ENCODE assay signal across 9 cellular contexts in the genomic region with DNA sequence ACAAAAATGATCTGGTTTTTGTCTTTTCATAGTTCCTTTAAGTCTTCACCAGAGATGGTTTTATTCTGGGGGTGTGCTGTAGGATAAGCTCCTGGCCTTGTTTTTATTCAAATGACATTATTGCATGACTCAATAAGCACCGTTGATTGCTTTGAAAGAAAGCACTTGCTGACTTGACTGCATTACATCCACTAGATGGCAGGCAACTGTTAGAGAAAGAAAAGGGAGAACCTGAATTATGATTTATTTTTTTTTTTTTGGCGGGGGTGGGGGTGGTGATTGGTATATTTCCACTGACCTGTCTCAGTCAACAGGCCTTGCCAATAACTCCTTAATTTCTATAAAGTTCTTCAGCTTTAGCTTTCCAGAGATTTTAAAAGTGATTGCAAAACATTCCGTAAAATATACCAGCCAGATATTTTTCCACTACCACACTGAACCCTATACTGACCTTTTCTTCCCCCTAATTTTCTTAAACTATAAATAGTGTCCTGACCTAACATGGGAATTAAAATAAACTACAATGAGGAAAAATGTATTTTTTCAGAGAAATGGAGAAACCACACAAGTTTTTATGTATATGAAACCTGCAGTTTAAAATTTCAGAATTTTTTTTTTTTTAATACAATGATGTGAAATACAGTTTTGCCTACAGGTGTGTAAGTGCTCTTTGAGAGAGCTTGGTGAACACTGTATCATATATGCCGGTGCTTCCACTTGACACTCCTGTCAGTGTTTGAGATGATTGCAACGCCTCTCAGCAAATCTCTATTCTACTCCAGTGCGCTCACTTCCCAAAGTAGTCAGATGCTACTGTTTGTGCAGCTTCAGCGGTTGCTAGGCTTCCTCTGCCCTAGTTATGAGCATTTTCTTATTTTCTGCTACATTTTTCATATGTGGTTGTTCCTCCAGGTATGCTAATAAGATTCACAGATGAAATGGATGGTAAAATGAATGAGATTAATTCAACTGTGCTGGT.
A peak's percentile ranks its signal among the peaks of the same experiment; 100 is the strongest.
DNase-seq lines count a peak whose midpoint lies in the region; ATAC-seq and TF ChIP-seq lines count a peak whose summit lies in the region.
"Had no signal": no experiment of that assay in that cellular context is flagged by ENCODE, and none has a peak within 500 bp of the region (broad histone marks: within the 10 kb centered on the region; RNA-seq: fewer than 3 reads in every experiment).

No MANE protein-coding gene starts in this region.

- no peak for ATAC-seq in GM21447 (IDR thresholded peaks at IDR 0.05; ENCODE audit: unreplicated experiment)

- intact Hi-C loops in tibial artery (cut with DNase I; ENCODE audit: low total_unique reads), result loop anchor here (10.0 kb wide), 1 partner anchor 1245 kb away; no protein-coding TSS in a partner anchor

- no peaks in the 10 kb centered on the region for H3K9me3 Mint-ChIP-seq in activated CD4-positive, alpha-beta memory T cell treated with anti-CD3 and anti-CD28 coated beads, Interleukin-2, amount 10 ng/mL, durations not matched to agents 7 days and 5 days

- no peaks in the 10 kb centered on the region for H3K9me3 ChIP-seq in tibial artery
- H3K9me3 ChIP-seq: BLaER1 had no signal

- H3K4me3 Mint-ChIP-seq in activated CD4-positive, alpha-beta memory T cell treated with anti-CD3 and anti-CD28 coated beads, Interleukin-2, amount 10 ng/mL, durations not matched to agents 7 days and 5 days, result no peak overlapping the region

- peak; percentile 57 for TF ChIP-seq CTCF in WI38 (IDR thresholded peaks at IDR 0.05; ENCODE audit: low read depth, low read length)
- peak; percentile 44 to 46 for TF ChIP-seq CTCF in tibial artery (IDR thresholded peaks at IDR 0.05)

- H3K36me3 Mint-ChIP-seq in activated CD4-positive, alpha-beta memory T cell treated with anti-CD3 and anti-CD28 coated beads, Interleukin-2, amount 10 ng/mL, durations not matched to agents 7 days and 5 days (ENCODE audit: low read depth), result no peaks in the 10 kb centered on the region

- H3K4me1 ChIP-seq in tibial artery, result peaks cover 0 to 12% (median 0%) of the 10 kb centered on the region in 4 donors
- H3K4me1 ChIP-seq: BLaER1 had no signal

- H3K27ac ChIP-seq in tibial artery, result no peak overlapping the region
- H3K27ac ChIP-seq: BLaER1 had no signal

- H3K27ac Mint-ChIP-seq in activated CD4-positive, alpha-beta memory T cell treated with anti-CD3 and anti-CD28 coated beads, Interleukin-2, amount 10 ng/mL, durations not matched to agents 7 days and 5 days, result no peak overlapping the region

- no peaks in the 10 kb centered on the region for H3K27me3 Mint-ChIP-seq in activated CD4-positive, alpha-beta memory T cell treated with anti-CD3 and anti-CD28 coated beads, Interleukin-2, amount 10 ng/mL, durations not matched to agents 7 days and 5 days

- H3K27me3 ChIP-seq in tibial artery, result no peaks in the 10 kb centered on the region
- H3K27me3 ChIP-seq: BLaER1 had no signal

- DNase-seq in NCI-H146 (lab: John Stamatoyannopoulos, UW) (peak; percentile 14), NCI-H146 treated with DMSO at 0.1 percent for 48 hours (lab: John Stamatoyannopoulos, UW; ENCODE audit: unreplicated experiment) (no peak), LoVo (ENCODE audit: low spot score) (peak; percentile 41), hepatic stellate cell (ENCODE audit: low spot score) (peak; percentile 18), tibial artery (no peak)
- no peak for DNase-seq in activated CD4-positive, alpha-beta memory T cell treated with anti-CD3 and anti-CD28 coated beads, Interleukin-2, amount 10 ng/mL, durations not matched to agents 7 days and 5 days

- H3K4me3 ChIP-seq in WI38 (ENCODE audit: low read depth, low read length) (no peak overlapping the region), tibial artery (no peak overlapping the region)
- H3K4me3 ChIP-seq: BLaER1 had no signal

- H3K36me3 ChIP-seq in tibial artery, result no peaks in the 10 kb centered on the region
- H3K36me3 ChIP-seq: BLaER1 had no signal

- no peaks in the 10 kb centered on the region for H3K4me1 Mint-ChIP-seq in activated CD4-positive, alpha-beta memory T cell treated with anti-CD3 and anti-CD28 coated beads, Interleukin-2, amount 10 ng/mL, durations not matched to agents 7 days and 5 days

- POLR2A ChIA-PET in activated CD4-positive, alpha-beta memory T cell treated with anti-CD3 and anti-CD28 coated beads, Interleukin-2, amount 10 ng/mL, durations not matched to agents 7 days and 5 days (lab: Charles Lee), result no interaction called here

- CTCF ChIA-PET in activated CD4-positive, alpha-beta memory T cell treated with anti-CD3 and anti-CD28 coated beads, Interleukin-2, amount 10 ng/mL, durations not matched to agents 7 days and 5 days (lab: Charles Lee), result interaction anchor here (0.7 kb wide), 1 partner anchor 85 kb away, joined by 4 read pairs; no protein-coding TSS in a partner anchor

Comparison
In these comparisons a context has a peak if more than half of its experiments do, and no peak if none do; other contexts are left out.
1. DNase-seq: peak in NCI-H146 (single experiment), LoVo (single experiment) and hepatic stellate cell (single experiment); none in NCI-H146 treated with DMSO at 0.1 percent for 48 hours (single experiment), tibial artery (0 of 2) and activated CD4-positive, alpha-beta memory T cell treated with anti-CD3 and anti-CD28 coated beads, Interleukin-2, amount 10 ng/mL, durations not matched to agents 7 days and 5 days (single experiment).